29 cellular contexts compared by ENCODE assay signal in genomic region chr2:206202446-206202845, GRCh38.
"Had no signal": no experiment of that assay in that cellular context is flagged by ENCODE, and none has a peak within 500 bp of the region (broad histone marks: within the 10 kb centered on the region; RNA-seq: fewer than 3 reads in every experiment).

No MANE protein-coding gene starts in this region.

- DNase-seq: colonic mucosa; dermis blood vessel endothelial cell; effector memory CD4-positive, alpha-beta T cell; glutamatergic neuron; heart right ventricle; hippocampal formation; left cardiac atrium; mesenchymal stem cell; naive thymus-derived CD4-positive, alpha-beta T cell; nephron progenitor cell; occipital lobe; ovary; posterior cingulate gyrus; psoas muscle; right cardiac atrium; spleen; stimulated activated CD4-positive, alpha-beta T cell treated with anti-CD3 and anti-CD28 coated beads, Interleukin-4, amount 100 ng/mL, for 4 hours; stimulated activated naive CD8-positive, alpha-beta T cell treated with anti-CD3 and anti-CD28 coated beads, Interleukin-15, Interleukin-2, amounts not matched to agents 100 U/mL and 50 U/mL, for 24 hours; substantia nigra; upper lobe of right lung; uterus had no signal

- H3K27ac ChIP-seq: colonic mucosa, heart right ventricle, left lung, psoas muscle, spleen, thoracic aorta, tibial nerve, upper lobe of right lung, uterus had no signal

- H3K36me3 ChIP-seq: colonic mucosa, heart right ventricle, left lung, ovary, spleen, thoracic aorta, tibial nerve, upper lobe of right lung, uterus had no signal

- H3K9me3 Mint-ChIP-seq: mesothelial cell of epicardium, nephron progenitor cell had no signal

- H3K9me3 ChIP-seq: colonic mucosa, heart right ventricle, left lung, ovary, psoas muscle, spleen, thoracic aorta, tibial nerve, upper lobe of right lung, uterus had no signal

- H3K4me1 Mint-ChIP-seq: nephron progenitor cell; stimulated activated memory B cell treated with anti-CD40 and anti-IgM and Interleukin-4, amounts not matched to agents 10 μg/mL and 1 μg/mL and 100 μg/mL, for 72 hours had no signal

- H3K27ac Mint-ChIP-seq: mesothelial cell of epicardium; naive thymus-derived CD4-positive, alpha-beta T cell; nephron progenitor cell; stimulated activated memory B cell treated with anti-CD40 and anti-IgM and Interleukin-4, amounts not matched to agents 10 μg/mL and 1 μg/mL and 100 μg/mL, for 72 hours had no signal

- H3K36me3 Mint-ChIP-seq: mesothelial cell of epicardium; stimulated activated memory B cell treated with anti-CD40 and anti-IgM and Interleukin-4, amounts not matched to agents 10 μg/mL and 1 μg/mL and 100 μg/mL, for 72 hours had no signal

- FAIRE-seq: endothelial cell of umbilical vein, islet of Langerhans had no signal

- H3K4me3 ChIP-seq: colonic mucosa, heart right ventricle, left lung, ovary, psoas muscle, skin epidermis, spleen, thoracic aorta, tibial nerve, upper lobe of right lung, uterus had no signal

- H3K27me3 ChIP-seq: colonic mucosa, ovary, tibial nerve, upper lobe of right lung, uterus had no signal

- H3K4me3 Mint-ChIP-seq: mesothelial cell of epicardium; naive thymus-derived CD4-positive, alpha-beta T cell; nephron progenitor cell; stimulated activated memory B cell treated with anti-CD40 and anti-IgM and Interleukin-4, amounts not matched to agents 10 μg/mL and 1 μg/mL and 100 μg/mL, for 72 hours had no signal

- H3K4me1 ChIP-seq: colonic mucosa, heart right ventricle, left lung, psoas muscle, spleen, tibial nerve, upper lobe of right lung, uterus had no signal

- ATAC-seq: heart right ventricle; left cardiac atrium; left lung; naive thymus-derived CD4-positive, alpha-beta T cell; psoas muscle; right cardiac atrium; stimulated activated memory B cell treated with anti-CD40 and anti-IgM and Interleukin-4, amounts not matched to agents 10 μg/mL and 1 μg/mL and 100 μg/mL, for 72 hours; stimulated activated naive CD8-positive, alpha-beta T cell treated with anti-CD3 and anti-CD28 coated beads, Interleukin-15, Interleukin-2, amounts not matched to agents 100 U/mL and 50 U/mL, for 24 hours; upper lobe of right lung had no signal
